Comparison of ENCODE assay signal across 18 cellular contexts in the genomic region with DNA sequence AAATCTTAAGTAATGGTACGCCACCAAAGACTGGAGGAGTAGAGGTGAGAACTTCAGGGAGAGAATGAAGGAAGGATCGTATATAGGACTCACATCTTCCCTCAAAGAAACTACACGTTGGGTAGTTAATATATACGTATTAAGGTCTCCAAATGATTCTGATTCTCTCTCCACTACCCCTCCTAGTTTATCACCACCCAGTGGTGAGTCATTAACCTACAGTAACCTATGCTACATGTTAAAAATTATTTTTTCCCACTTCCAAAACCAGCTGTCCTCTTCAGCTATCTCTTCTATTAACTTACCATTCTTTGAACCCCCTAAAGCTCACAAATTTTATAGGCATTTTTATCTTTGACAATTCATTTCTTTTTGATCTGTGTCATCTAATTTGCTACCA.
DNase-seq lines count a peak whose midpoint lies in the region; FAIRE-seq and TF ChIP-seq lines count a peak whose summit lies in the region.
"Had no signal": no experiment of that assay in that cellular context is flagged by ENCODE, and none has a peak within 500 bp of the region (broad histone marks: within the 10 kb centered on the region; RNA-seq: fewer than 3 reads in every experiment).

No MANE protein-coding gene starts in this region.

- no peaks in the 10 kb centered on the region for H3K79me2 ChIP-seq in astrocyte (ENCODE audit: insufficient read depth, low read length)

- no peak overlapping the region for H3K4me3 Mint-ChIP-seq in astrocyte (ENCODE audit: unreplicated experiment)

- intact Hi-C loops in kidney (cut with DNase I) (no loop called here), lower leg skin (cut with DNase I; ENCODE audit: low total_unique reads) (no loop called here)

- TF ChIP-seq POLR2A in lower leg skin (IDR thresholded peaks at IDR 0.05) = no peak

- FAIRE-seq in GM19239 (lab: Jason Lieb, UNC) (peak; percentile 4), astrocyte (lab: Jason Lieb, UNC) (peak; percentile 65), kidney (lab: Jason Lieb, UNC) (peak; percentile 32)
- FAIRE-seq: RCC 7860 had no signal

- no peaks in the 10 kb centered on the region for H3K27me3 Mint-ChIP-seq in astrocyte (ENCODE audit: low read depth, unreplicated experiment)

- no peaks in the 10 kb centered on the region for H3K27me3 ChIP-seq in astrocyte (ENCODE audit: insufficient read depth, low read length)

- no peaks in the 10 kb centered on the region for H3K9me3 ChIP-seq in astrocyte (ENCODE audit: insufficient read depth, low read depth, low read length)
- no peaks in the 10 kb centered on the region for H3K9me3 ChIP-seq in kidney (ENCODE audit: control insufficient read depth in 1 of 2, low read length in 2 of 2)

- no peak overlapping the region for H3K9ac ChIP-seq in astrocyte (ENCODE audit: low read length)
- H3K9ac ChIP-seq in kidney (ENCODE audit: low read length in 2 of 2) = no peak overlapping the region

- no peak overlapping the region for H2AFZ ChIP-seq in astrocyte (ENCODE audit: low read depth, low read length)

- 60 to 67% methylated on average over 4 of the region's 4 CpGs for WGBS in lower leg skin, 2 donors

- H4K20me1 ChIP-seq in astrocyte (ENCODE audit: insufficient read depth, low read length) = no peaks in the 10 kb centered on the region

- no peak for DNase-seq in GM19239 (ENCODE audit: insufficient read length, low spot score)
- DNase-seq in astrocyte (ENCODE audit: low read depth) = no peak
- no peak for DNase-seq in kidney
- DNase-seq in lower leg skin (ENCODE audit: low spot score in 2 of 2) = no peak
- DNase-seq in DMS153 (lab: John Stamatoyannopoulos, UW) = no peak
- DNase-seq in stimulated activated CD4-positive, alpha-beta T cell treated with anti-CD3 and anti-CD28 coated beads, Interleukin-4, amount 100 ng/mL, for 24 hours = no peak
- DNase-seq in NCI-H1436 (lab: John Stamatoyannopoulos, UW) = no peak
- DNase-seq: ACHN, C1 segment of cervical spinal cord, DMS 273 treated with DMSO at 0.1 percent for 48 hours, GF-D8, GOT3, MM.1S, NCI-H1105, NCI-H1694, Right ventricle myocardium superior had no signal

- H3K4me1 Mint-ChIP-seq in astrocyte (ENCODE audit: low read depth, unreplicated experiment) = no peaks in the 10 kb centered on the region

- no peak overlapping the region for H3K4me2 ChIP-seq in astrocyte (ENCODE audit: low read length)

- H3K36me3 Mint-ChIP-seq in astrocyte (ENCODE audit: low read depth, unreplicated experiment) = no peaks in the 10 kb centered on the region

- no peak overlapping the region for H3K4me3 ChIP-seq in astrocyte (ENCODE audit: insufficient read depth, low read depth, low read length)
- H3K4me3 ChIP-seq in kidney (ENCODE audit: low read length in 2 of 2) = no peak overlapping the region
- no peak overlapping the region for H3K4me3 ChIP-seq in lower leg skin (ENCODE audit: low read depth, poor library complexity, severe bottlenecking)
- H3K4me3 ChIP-seq: SK-N-MC had no signal

- H3K9me3 Mint-ChIP-seq in astrocyte (ENCODE audit: unreplicated experiment) = no peaks in the 10 kb centered on the region

- no peak for TF ChIP-seq CTCF in astrocyte (IDR thresholded peaks at IDR 0.05; ENCODE audit: insufficient read depth, low read depth, low read length)
- TF ChIP-seq CTCF in kidney (IDR thresholded peaks at IDR 0.05; ENCODE audit: borderline replicate concordance, extremely low read depth, insufficient read depth) = no peak
- no peak for TF ChIP-seq CTCF in lower leg skin (IDR thresholded peaks at IDR 0.05)

- H3K27ac ChIP-seq in astrocyte (ENCODE audit: low read depth, low read length) = no peak overlapping the region
- no peak overlapping the region for H3K27ac ChIP-seq in kidney (ENCODE audit: low read depth in 2 of 2, low read length in 2 of 2)
- H3K27ac ChIP-seq: SK-N-MC had no signal

- H3K4me1 ChIP-seq in astrocyte (ENCODE audit: insufficient read depth, low read length) = no peaks in the 10 kb centered on the region
- H3K4me1 ChIP-seq in kidney (ENCODE audit: control insufficient read depth in 1 of 2, insufficient read depth in 1 of 2, low read depth in 1 of 2, low read length in 2 of 2) = no peaks in the 10 kb centered on the region

- H3K27ac Mint-ChIP-seq in astrocyte (ENCODE audit: unreplicated experiment) = no peak overlapping the region

- no peaks in the 10 kb centered on the region for H3K36me3 ChIP-seq in astrocyte (ENCODE audit: insufficient read depth, low read length)
- H3K36me3 ChIP-seq in kidney (ENCODE audit: control insufficient read depth in 1 of 2, insufficient read depth in 2 of 2, low read length in 2 of 2) = no peaks in the 10 kb centered on the region
